Comparison of ENCODE assay signal across 10 cellular contexts in the genomic region with DNA sequence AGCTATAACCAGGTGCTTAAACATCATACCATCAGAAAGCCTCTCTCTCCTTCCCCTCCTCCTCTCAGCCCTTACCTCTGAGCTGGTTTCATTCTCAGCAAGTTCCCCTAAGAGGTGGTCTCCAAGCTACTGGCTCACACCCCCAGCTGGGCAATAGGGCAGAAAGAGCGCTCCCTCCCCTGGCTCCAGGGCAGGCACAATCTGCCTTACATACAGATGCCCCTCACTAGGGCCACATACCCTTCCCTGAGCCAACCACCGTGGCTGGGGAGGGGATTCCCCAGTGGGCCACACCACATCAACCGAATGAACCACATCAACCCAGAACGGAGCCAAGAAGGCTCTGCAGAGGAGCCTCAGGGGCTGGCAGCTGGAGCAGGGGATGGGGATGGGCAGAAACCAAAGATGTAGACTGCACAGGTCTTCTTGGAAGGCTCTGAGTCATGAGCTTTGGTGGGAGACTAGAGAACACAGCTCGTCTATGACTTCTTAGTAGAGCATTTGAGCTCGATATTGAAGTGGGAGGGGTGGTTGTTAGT. TPM values are rescaled to one million over a fixed set of nuclear protein-coding genes. Genes with fewer than 3 reads are reported as not detected.
DNase-seq lines count a peak whose midpoint lies in the region; ATAC-seq and TF ChIP-seq lines count a peak whose summit lies in the region.
"Had no signal": no experiment of that assay in that cellular context is flagged by ENCODE, and none has a peak within 500 bp of the region (broad histone marks: within the 10 kb centered on the region; RNA-seq: fewer than 3 reads in every experiment).

No MANE protein-coding gene starts in this region.

- TF ChIP-seq CTCF in heart left ventricle (IDR thresholded peaks at IDR 0.05), result no peak

- peak overlapping the region in 7 of 12 donors; percentile 2 to 73 (median 60) for H3K27ac ChIP-seq in heart left ventricle

- peaks cover 0 to 19% (median 3%) of the 10 kb centered on the region in 7 donors for H3K9me3 Mint-ChIP-seq in naive B cell

- H3K9ac ChIP-seq in adipocyte (ENCODE audit: low read length), result peak overlapping the region; percentile 85

- H3K36me3 ChIP-seq in heart left ventricle (no peaks in the 10 kb centered on the region), adipocyte (ENCODE audit: control insufficient read depth, insufficient read depth, low read length, severe bottlenecking) (no peaks in the 10 kb centered on the region)
- H3K36me3 ChIP-seq: BE2C had no signal

- peaks cover 11 to 25% (median 17%) of the 10 kb centered on the region in 3 donors for H3K4me1 Mint-ChIP-seq in naive B cell

- H3K36me3 Mint-ChIP-seq in naive B cell, result peaks cover 6 to 8% of the 10 kb centered on the region in 2 donors

- H3K27me3 ChIP-seq in heart left ventricle (peaks cover 0 to 16% (median 5%) of the 10 kb centered on the region in 9 donors), adipocyte (replicated peaks; ENCODE audit: control insufficient read depth, insufficient read depth, low read length) (no peaks in the 10 kb centered on the region)
- H3K27me3 ChIP-seq: BE2C had no signal

- H3K9me3 ChIP-seq in heart left ventricle, result peaks cover 0 to 16% (median 0%) of the 10 kb centered on the region in 12 donors
- H3K9me3 ChIP-seq in adipocyte (ENCODE audit: control insufficient read depth, low read length), result peaks cover 15% of the 10 kb centered on the region
- H3K9me3 ChIP-seq: BE2C had no signal

- H3K27me3 Mint-ChIP-seq in naive B cell, result peaks cover 18 to 48% (median 32%) of the 10 kb centered on the region in 3 donors

- H3K4me1 ChIP-seq in heart left ventricle, result peaks cover 0 to 52% (median 21%) of the 10 kb centered on the region in 12 donors
- H3K4me1 ChIP-seq in adipocyte (ENCODE audit: control insufficient read depth, insufficient read depth, low read length), result peaks cover 79% of the 10 kb centered on the region

- H3K27ac Mint-ChIP-seq in naive B cell, result peak overlapping the region in 2 of 6 donors; percentile 47 to 61

- peak in 2 of 5 donors; percentile 34 to 71 for DNase-seq in heart left ventricle
- no peak for DNase-seq in cardiac septum (ENCODE audit: low spot score)
- peak; percentile 79 for DNase-seq in adipocyte (ENCODE audit: low read depth)
- peak; percentile 20 for DNase-seq in naive B cell
- DNase-seq in Kasumi-1 (lab: John Stamatoyannopoulos, UW), result no peak
- no peak for DNase-seq in HuH-7 (ENCODE audit: low spot score)
- no peak for DNase-seq in NCI-H1417 treated with DMSO at 0.1 percent for 48 hours (lab: John Stamatoyannopoulos, UW)
- DNase-seq: BE2C had no signal

- intact Hi-C loops in heart left ventricle (cut with DNase I) (no loop called here), cardiac septum (cut with DNase I) (no loop called here)

- TF ChIP-seq POLR2A in heart left ventricle (IDR thresholded peaks at IDR 0.05), result no peak

- no peak overlapping the region for H3K4me3 ChIP-seq in heart left ventricle
- H3K4me3 ChIP-seq in adipocyte (ENCODE audit: low read length), result peak overlapping the region; percentile 54

- ATAC-seq in heart left ventricle, result peak in 2 of 4 donors; percentile 12 to 44
- ATAC-seq in naive B cell (ENCODE audit: low read depth in 2 of 2), result peak; percentile 61 to 68
- ATAC-seq in HG03469 (IDR thresholded peaks at IDR 0.05; ENCODE audit: unreplicated experiment), result no peak

- 57 to 67% (median 64%) methylated on average over 6 of the region's 6 CpGs for WGBS in heart left ventricle, 4 donors

- H3K4me3 Mint-ChIP-seq in naive B cell, result peak overlapping the region in 1 of 8 donors; percentile 7

RNA-seq across cellular contexts. Expression of a gene that starts 4.6 kb away (rescaled TPM):
- total RNA-seq in heart left ventricle (100 to 1,000 TPM in 2 of 9 donors, 10 to 100 TPM in 7; 31.3 to 118 (median 47.8) TPM), cardiac septum (64.6 TPM)
- polyA plus RNA-seq in heart left ventricle (10 to 100 TPM; 16.5 to 42.7 TPM), naive B cell (ENCODE audit: low read depth in 6 of 6) (10 to 100 TPM in 2 of 6 donors, 1 to 10 TPM in 4; 4.8 to 17.8 (median 8.0) TPM)
- total RNA-seq: T-helper 2 cell treated with Interferon-gamma antibody and Interleukin-4, amounts not matched to agents 100 ng/mL and 5 ng/mL, for 36 hours had no signal

Comparison
In these comparisons a context has a peak if more than half of its experiments do, and no peak if none do; other contexts are left out.
1. DNase-seq: peak in adipocyte (single experiment) and naive B cell (single experiment); none in cardiac septum (single experiment), Kasumi-1 (0 of 2), HuH-7 (single experiment) and NCI-H1417 treated with DMSO at 0.1 percent for 48 hours (single experiment).